Comparison of ENCODE assay signal across 24 cellular contexts in the genomic region with DNA sequence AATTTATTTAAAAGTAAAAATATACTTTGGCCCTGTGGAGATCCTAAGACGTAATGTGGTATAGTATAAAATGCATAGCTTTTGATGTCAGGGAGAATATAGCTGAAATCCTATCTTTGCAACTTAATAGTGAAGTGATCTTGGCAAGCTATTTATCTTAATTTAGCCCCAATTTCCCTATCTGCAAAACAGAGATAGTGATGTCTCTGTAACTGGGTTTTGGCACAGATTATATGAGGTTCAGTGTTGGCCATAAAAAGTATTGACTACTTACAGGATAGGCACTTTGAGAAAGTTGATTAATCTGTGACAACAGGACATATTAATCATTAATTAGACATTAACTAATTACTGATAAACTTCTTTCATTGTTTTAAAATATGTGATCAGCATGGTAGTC.
"Had no signal": no experiment of that assay in that cellular context is flagged by ENCODE, and none has a peak within 500 bp of the region (broad histone marks: within the 10 kb centered on the region; RNA-seq: fewer than 3 reads in every experiment).

No MANE protein-coding gene starts in this region.

- H3K4me3 ChIP-seq: colonic mucosa, coronary artery, dorsolateral prefrontal cortex, esophagus muscularis mucosa, esophagus squamous epithelium, gastrocnemius medialis, gastroesophageal sphincter, heart left ventricle, heart right ventricle had no signal

- H3K27ac ChIP-seq: colonic mucosa, coronary artery, dorsolateral prefrontal cortex, epithelial cell of prostate, esophagus muscularis mucosa, esophagus squamous epithelium, foreskin keratinocyte, gastrocnemius medialis, gastroesophageal sphincter, heart left ventricle, heart right ventricle had no signal

- ATAC-seq: effector memory CD8-positive, alpha-beta T cell; esophagus mucosa; foreskin keratinocyte; gastrocnemius medialis; gastroesophageal sphincter; heart left ventricle; heart right ventricle had no signal

- H3K4me1 ChIP-seq: colonic mucosa, esophagus muscularis mucosa, esophagus squamous epithelium, foreskin keratinocyte, gastrocnemius medialis, gastroesophageal sphincter, heart left ventricle, heart right ventricle had no signal

- H3K27me3 ChIP-seq: colonic mucosa, esophagus muscularis mucosa, esophagus squamous epithelium, foreskin keratinocyte, gastrocnemius medialis, gastroesophageal sphincter, heart right ventricle had no signal

- H3K36me3 ChIP-seq: colonic mucosa, esophagus muscularis mucosa, esophagus squamous epithelium, gastrocnemius medialis, gastroesophageal sphincter, heart left ventricle, heart right ventricle had no signal

- H3K9me3 ChIP-seq: colonic mucosa, esophagus muscularis mucosa, esophagus squamous epithelium, gastrocnemius medialis, gastroesophageal sphincter, heart left ventricle, heart right ventricle had no signal

- DNase-seq: colonic mucosa; cortex of kidney; dermis blood vessel endothelial cell; dorsolateral prefrontal cortex; effector CD4-positive, alpha-beta T cell; effector CD8-positive, alpha-beta T cell; effector memory CD4-positive, alpha-beta T cell; effector memory CD8-positive, alpha-beta T cell; endodermal cell; erythroblast; esophagus squamous epithelium; foreskin fibroblast; foreskin keratinocyte; foreskin melanocyte; gastrocnemius medialis; glutamatergic neuron; head of caudate nucleus; heart left ventricle; heart right ventricle had no signal
